ENCODE assay signal across 1 cellular context in the genomic region with DNA sequence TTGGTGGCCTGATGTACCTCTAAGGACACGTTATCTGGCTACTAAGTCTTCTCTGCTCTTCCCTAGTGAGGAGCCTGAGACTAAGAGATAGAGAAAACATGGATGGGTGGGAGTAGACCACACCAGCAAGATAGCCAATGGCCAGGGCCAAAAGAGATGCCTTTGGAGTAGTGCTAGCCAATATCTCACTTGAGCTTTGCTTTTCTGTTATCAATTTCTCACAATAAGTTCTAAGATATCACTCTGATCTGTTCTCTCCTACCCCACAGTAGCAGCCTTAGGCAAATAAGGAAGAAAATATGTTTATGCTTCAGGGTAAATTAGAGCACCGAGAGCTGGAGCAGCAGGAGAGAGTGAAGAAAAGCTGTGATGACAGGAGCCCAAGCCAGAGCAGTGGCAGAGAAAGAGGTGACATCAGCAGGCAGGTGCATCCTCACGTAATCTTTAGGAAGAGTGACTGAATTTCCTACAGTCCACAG.
TF ChIP-seq lines count a peak whose summit lies in the region.

No MANE protein-coding gene starts in this region.

TF ChIP-seq in K562, 482 proteins besides CTCF, POLR2A, EP300 and RAD21 (continued from another document and continues in another):
- TF ChIP-seq, protein P1, sequence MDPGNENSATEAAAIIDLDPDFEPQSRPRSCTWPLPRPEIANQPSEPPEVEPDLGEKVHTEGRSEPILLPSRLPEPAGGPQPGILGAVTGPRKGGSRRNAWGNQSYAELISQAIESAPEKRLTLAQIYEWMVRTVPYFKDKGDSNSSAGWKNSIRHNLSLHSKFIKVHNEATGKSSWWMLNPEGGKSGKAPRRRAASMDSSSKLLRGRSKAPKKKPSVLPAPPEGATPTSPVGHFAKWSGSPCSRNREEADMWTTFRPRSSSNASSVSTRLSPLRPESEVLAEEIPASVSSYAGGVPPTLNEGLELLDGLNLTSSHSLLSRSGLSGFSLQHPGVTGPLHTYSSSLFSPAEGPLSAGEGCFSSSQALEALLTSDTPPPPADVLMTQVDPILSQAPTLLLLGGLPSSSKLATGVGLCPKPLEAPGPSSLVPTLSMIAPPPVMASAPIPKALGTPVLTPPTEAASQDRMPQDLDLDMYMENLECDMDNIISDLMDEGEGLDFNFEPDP (CRISPR knock-in tag; IDR thresholded peaks at IDR 0.05) = no peak
- TF ChIP-seq TRIM25 (IDR thresholded peaks at IDR 0.05; ENCODE audit: borderline replicate concordance) (no peak), TAF1 (IDR thresholded peaks at IDR 0.05; ENCODE audit: control insufficient read depth, extremely low read depth, insufficient read depth, low read length, severe bottlenecking) (no peak), PHB (CRISPR knock-in tag; IDR thresholded peaks at IDR 0.05) (no peak), ZFPM2 (CRISPR knock-in tag; IDR thresholded peaks at IDR 0.05) (no peak), RBM14 (IDR thresholded peaks at IDR 0.05; ENCODE audit: borderline replicate concordance, insufficient read depth, low read depth, low read length) (no peak), RBM15 (IDR thresholded peaks at IDR 0.05; ENCODE audit: insufficient read depth, low read length) (no peak), SFPQ (IDR thresholded peaks at IDR 0.05; ENCODE audit: low read depth, low read length) (no peak), DEAF1 (CRISPR knock-in tag; IDR thresholded peaks at IDR 0.05) (no peak), SMARCC2 (IDR thresholded peaks at IDR 0.05; ENCODE audit: low read depth) (peak; percentile 90), DNMT1 (IDR thresholded peaks at IDR 0.05) (no peak), CBFA2T2 (conservative IDR thresholded peaks at IDR 0.05) (peak; percentile 93), ZNF197 (CRISPR knock-in tag; IDR thresholded peaks at IDR 0.05; ENCODE audit: low read depth) (no peak), ASH1L (IDR thresholded peaks at IDR 0.05; ENCODE audit: borderline replicate concordance, low read depth, partially characterized antibody) (no peak), ZFP1 (CRISPR knock-in tag; IDR thresholded peaks at IDR 0.05) (no peak), DACH1 (IDR thresholded peaks at IDR 0.05; ENCODE audit: partially characterized antibody) (no peak), PRMT5 (CRISPR knock-in tag; IDR thresholded peaks at IDR 0.05) (no peak), TAF15 (IDR thresholded peaks at IDR 0.05; ENCODE audit: low read depth, low read length) (no peak), ZNF717 (CRISPR knock-in tag; IDR thresholded peaks at IDR 0.05) (no peak), RFX7 (CRISPR knock-in tag; IDR thresholded peaks at IDR 0.05) (no peak), NCOA4 (IDR thresholded peaks at IDR 0.05; ENCODE audit: partially characterized antibody) (no peak), RNF219 (CRISPR knock-in tag; IDR thresholded peaks at IDR 0.05) (no peak), ZSCAN29 (IDR thresholded peaks at IDR 0.05) (no peak), ZNF76 (CRISPR knock-in tag; IDR thresholded peaks at IDR 0.05; ENCODE audit: borderline replicate concordance) (no peak), GTF2E2 (tag; IDR thresholded peaks at IDR 0.05) (no peak), LARP7 (IDR thresholded peaks at IDR 0.05) (no peak), E2F3 (CRISPR knock-in tag; IDR thresholded peaks at IDR 0.05) (no peak), POLR2G (IDR thresholded peaks at IDR 0.05; ENCODE audit: low read depth, low read length) (no peak), TGIF2 (CRISPR knock-in tag; IDR thresholded peaks at IDR 0.05) (no peak), NRF1 (conservative IDR thresholded peaks at IDR 0.05 in 1 of 2, IDR thresholded peaks at IDR 0.05 in 1 of 2) (0 out of 4 replicates have a peak, but pooled peaks of 1 of the 2 experiments have one; percentile 11), IRF9 (tag; IDR thresholded peaks at IDR 0.05) (no peak), TEAD2 (tag; IDR thresholded peaks at IDR 0.05) (no peak), NELFE (IDR thresholded peaks at IDR 0.05; ENCODE audit: insufficient read depth, insufficient read length) (no peak), E2F8 (IDR thresholded peaks at IDR 0.05; ENCODE audit: low read depth, partially characterized antibody) (no peak), ELF2 (CRISPR knock-in tag; IDR thresholded peaks at IDR 0.05) (no peak), ILK (tag; IDR thresholded peaks at IDR 0.05; ENCODE audit: borderline replicate concordance, low read depth) (no peak), SP2 (IDR thresholded peaks at IDR 0.05; ENCODE audit: extremely low read depth, low read depth, low read length, poor library complexity, severe bottlenecking) (no peak)
- TF ChIP-seq, protein P2, sequence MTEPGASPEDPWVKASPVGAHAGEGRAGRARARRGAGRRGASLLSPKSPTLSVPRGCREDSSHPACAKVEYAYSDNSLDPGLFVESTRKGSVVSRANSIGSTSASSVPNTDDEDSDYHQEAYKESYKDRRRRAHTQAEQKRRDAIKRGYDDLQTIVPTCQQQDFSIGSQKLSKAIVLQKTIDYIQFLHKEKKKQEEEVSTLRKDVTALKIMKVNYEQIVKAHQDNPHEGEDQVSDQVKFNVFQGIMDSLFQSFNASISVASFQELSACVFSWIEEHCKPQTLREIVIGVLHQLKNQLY (CRISPR knock-in tag; conservative IDR thresholded peaks at IDR 0.05) = no peak
- TF ChIP-seq, protein P3, sequence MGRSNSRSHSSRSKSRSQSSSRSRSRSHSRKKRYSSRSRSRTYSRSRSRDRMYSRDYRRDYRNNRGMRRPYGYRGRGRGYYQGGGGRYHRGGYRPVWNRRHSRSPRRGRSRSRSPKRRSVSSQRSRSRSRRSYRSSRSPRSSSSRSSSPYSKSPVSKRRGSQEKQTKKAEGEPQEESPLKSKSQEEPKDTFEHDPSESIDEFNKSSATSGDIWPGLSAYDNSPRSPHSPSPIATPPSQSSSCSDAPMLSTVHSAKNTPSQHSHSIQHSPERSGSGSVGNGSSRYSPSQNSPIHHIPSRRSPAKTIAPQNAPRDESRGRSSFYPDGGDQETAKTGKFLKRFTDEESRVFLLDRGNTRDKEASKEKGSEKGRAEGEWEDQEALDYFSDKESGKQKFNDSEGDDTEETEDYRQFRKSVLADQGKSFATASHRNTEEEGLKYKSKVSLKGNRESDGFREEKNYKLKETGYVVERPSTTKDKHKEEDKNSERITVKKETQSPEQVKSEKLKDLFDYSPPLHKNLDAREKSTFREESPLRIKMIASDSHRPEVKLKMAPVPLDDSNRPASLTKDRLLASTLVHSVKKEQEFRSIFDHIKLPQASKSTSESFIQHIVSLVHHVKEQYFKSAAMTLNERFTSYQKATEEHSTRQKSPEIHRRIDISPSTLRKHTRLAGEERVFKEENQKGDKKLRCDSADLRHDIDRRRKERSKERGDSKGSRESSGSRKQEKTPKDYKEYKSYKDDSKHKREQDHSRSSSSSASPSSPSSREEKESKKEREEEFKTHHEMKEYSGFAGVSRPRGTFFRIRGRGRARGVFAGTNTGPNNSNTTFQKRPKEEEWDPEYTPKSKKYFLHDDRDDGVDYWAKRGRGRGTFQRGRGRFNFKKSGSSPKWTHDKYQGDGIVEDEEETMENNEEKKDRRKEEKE (IDR thresholded peaks at IDR 0.05; ENCODE audit: borderline replicate concordance in 1 of 2, control insufficient read depth in 1 of 2, low read depth in 2 of 2, low read length in 1 of 2) = no peak
- TF ChIP-seq, protein P4, sequence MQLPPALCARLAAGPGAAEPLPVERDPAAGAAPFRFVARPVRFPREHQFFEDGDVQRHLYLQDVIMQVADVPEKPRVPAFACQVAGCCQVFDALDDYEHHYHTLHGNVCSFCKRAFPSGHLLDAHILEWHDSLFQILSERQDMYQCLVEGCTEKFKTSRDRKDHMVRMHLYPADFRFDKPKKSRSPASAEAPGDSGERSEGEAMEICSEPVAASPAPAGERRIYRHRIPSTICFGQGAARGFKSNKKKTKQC (CRISPR knock-in tag; IDR thresholded peaks at IDR 0.05) = no peak
- TF ChIP-seq, protein P5, sequence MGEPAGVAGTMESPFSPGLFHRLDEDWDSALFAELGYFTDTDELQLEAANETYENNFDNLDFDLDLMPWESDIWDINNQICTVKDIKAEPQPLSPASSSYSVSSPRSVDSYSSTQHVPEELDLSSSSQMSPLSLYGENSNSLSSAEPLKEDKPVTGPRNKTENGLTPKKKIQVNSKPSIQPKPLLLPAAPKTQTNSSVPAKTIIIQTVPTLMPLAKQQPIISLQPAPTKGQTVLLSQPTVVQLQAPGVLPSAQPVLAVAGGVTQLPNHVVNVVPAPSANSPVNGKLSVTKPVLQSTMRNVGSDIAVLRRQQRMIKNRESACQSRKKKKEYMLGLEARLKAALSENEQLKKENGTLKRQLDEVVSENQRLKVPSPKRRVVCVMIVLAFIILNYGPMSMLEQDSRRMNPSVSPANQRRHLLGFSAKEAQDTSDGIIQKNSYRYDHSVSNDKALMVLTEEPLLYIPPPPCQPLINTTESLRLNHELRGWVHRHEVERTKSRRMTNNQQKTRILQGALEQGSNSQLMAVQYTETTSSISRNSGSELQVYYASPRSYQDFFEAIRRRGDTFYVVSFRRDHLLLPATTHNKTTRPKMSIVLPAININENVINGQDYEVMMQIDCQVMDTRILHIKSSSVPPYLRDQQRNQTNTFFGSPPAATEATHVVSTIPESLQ (CRISPR knock-in tag; IDR thresholded peaks at IDR 0.05) = no peak
